Comparison of ENCODE assay signal across 9 cellular contexts in the genomic region with DNA sequence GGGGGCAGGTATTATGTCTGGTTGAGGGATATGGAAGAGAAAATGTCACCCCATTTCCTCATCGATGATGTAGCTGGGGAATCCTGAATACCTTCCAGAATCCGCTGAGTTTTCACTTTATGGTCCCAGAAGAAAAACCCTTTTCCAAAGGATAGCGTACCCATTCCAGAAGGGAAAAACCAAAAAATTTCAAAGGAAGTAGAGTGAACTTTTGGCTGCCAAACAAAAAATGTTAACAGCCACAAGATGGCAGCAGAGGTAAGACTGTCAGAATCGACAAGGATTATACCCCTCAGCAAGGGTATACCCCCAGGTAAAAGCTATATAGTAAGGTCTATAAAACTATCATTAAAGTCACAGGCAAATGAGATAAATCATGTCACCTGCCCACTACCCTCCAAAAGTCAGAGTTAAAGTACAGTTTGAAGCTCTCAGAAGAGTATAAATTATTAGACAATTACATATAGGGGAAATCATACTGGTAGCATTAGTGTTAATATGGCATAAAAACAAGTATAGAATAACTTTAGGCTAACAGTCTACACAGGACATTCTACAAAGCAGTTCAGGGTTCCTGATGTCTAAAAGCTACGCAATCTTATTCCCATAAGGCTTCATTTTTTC. TPM values are rescaled to one million over a fixed set of nuclear protein-coding genes. Genes with fewer than 3 reads are reported as not detected.
DNase-seq lines count a peak whose midpoint lies in the region; ATAC-seq, FAIRE-seq and TF ChIP-seq lines count a peak whose summit lies in the region.
"Had no signal": no experiment of that assay in that cellular context is flagged by ENCODE, and none has a peak within 500 bp of the region (broad histone marks: within the 10 kb centered on the region; RNA-seq: fewer than 3 reads in every experiment).

No MANE protein-coding gene starts in this region.

- H3K27ac ChIP-seq in 22Rv1, result peak overlapping the region; percentile 17; the same call in 1 of the 2 replicates
- H3K27ac ChIP-seq: SJCRH30 had no signal

- no peak for TF ChIP-seq POLR2A in GM12891 (IDR thresholded peaks at IDR 0.05; ENCODE audit: low read depth, low read length)

- peak; percentile 81 for TF ChIP-seq CTCF in 22Rv1 (IDR thresholded peaks at IDR 0.05)

- no peak for DNase-seq in GM12891 (ENCODE audit: insufficient read length, low spot score)
- no peak for DNase-seq in left lobe of liver (ENCODE audit: low spot score)
- DNase-seq in mesenteric fat pad (ENCODE audit: low spot score), result no peak
- no peak for DNase-seq in HuH-7 (ENCODE audit: low spot score)
- DNase-seq in NCI-H1436 treated with DMSO at 0.1 percent for 48 hours (lab: John Stamatoyannopoulos, UW), result no peak
- DNase-seq in DMS114 treated with DMSO at 0.1 percent for 48 hours (lab: John Stamatoyannopoulos, UW; ENCODE audit: unreplicated experiment), result no peak

- no peaks in the 10 kb centered on the region for H3K9me3 Mint-ChIP-seq in activated T-helper 17 cell treated with anti-CD3 and anti-CD28 coated beads, Interleukin-2, amount 50 U/mL, for 72 hours

- no peak overlapping the region for H3K4me3 Mint-ChIP-seq in activated T-helper 17 cell treated with anti-CD3 and anti-CD28 coated beads, Interleukin-2, amount 50 U/mL, for 72 hours

- H3K27ac Mint-ChIP-seq in activated T-helper 17 cell treated with anti-CD3 and anti-CD28 coated beads, Interleukin-2, amount 50 U/mL, for 72 hours, result peak overlapping the region; percentile 17

- peak; percentile 45 for ATAC-seq in activated T-helper 17 cell treated with anti-CD3 and anti-CD28 coated beads, Interleukin-2, amount 50 U/mL, for 72 hours (replicated peaks)
- peak; percentile 66 for ATAC-seq in left lobe of liver

- FAIRE-seq in GM12891 (lab: Jason Lieb, UNC), result peak; percentile 56

- H3K36me3 Mint-ChIP-seq in activated T-helper 17 cell treated with anti-CD3 and anti-CD28 coated beads, Interleukin-2, amount 50 U/mL, for 72 hours (ENCODE audit: low read depth), result peaks cover 100% of the 10 kb centered on the region

- H3K27me3 Mint-ChIP-seq in activated T-helper 17 cell treated with anti-CD3 and anti-CD28 coated beads, Interleukin-2, amount 50 U/mL, for 72 hours, result no peaks in the 10 kb centered on the region

- H3K4me1 Mint-ChIP-seq in activated T-helper 17 cell treated with anti-CD3 and anti-CD28 coated beads, Interleukin-2, amount 50 U/mL, for 72 hours, result peaks cover 4% of the 10 kb centered on the region

TF ChIP-seq in GM12891, 5 proteins besides CTCF, POLR2A, EP300 and RAD21:
- TF ChIP-seq SPI1 (IDR thresholded peaks at IDR 0.05; ENCODE audit: low read depth, low read length), result no peak
- TF ChIP-seq TAF1 (IDR thresholded peaks at IDR 0.05; ENCODE audit: low read depth, low read length), result no peak
- TF ChIP-seq PAX5 (IDR thresholded peaks at IDR 0.05; ENCODE audit: insufficient read depth, low read length, severe bottlenecking), result no peak
- no peak for TF ChIP-seq POU2F2 (IDR thresholded peaks at IDR 0.05; ENCODE audit: low read depth, low read length)
- no peak for TF ChIP-seq POLR2AphosphoS5 (IDR thresholded peaks at IDR 0.05; ENCODE audit: low read depth, low read length)

RNA-seq across cellular contexts. Expression of a gene that starts 18.0 kb away (rescaled TPM):
- polyA plus RNA-seq in GM12891 (2012; ENCODE audit: low read depth, missing spikeins), result 77.2 TPM
- 100 to 1,000 TPM; 187 to 214 TPM for total RNA-seq in activated T-helper 17 cell treated with anti-CD3 and anti-CD28 coated beads, Interleukin-2, amount 50 U/mL, for 72 hours
- 48.2 TPM for total RNA-seq in left lobe of liver
- 137 TPM for total RNA-seq in mesenteric fat pad

RNA-seq across cellular contexts. Expression of a gene that starts 18.4 kb away (rescaled TPM):
- polyA plus RNA-seq in GM12891 (2012; ENCODE audit: low read depth, missing spikeins), result 31.5 TPM
- total RNA-seq in activated T-helper 17 cell treated with anti-CD3 and anti-CD28 coated beads, Interleukin-2, amount 50 U/mL, for 72 hours, result 10 to 100 TPM; 40.3 to 53.4 TPM
- total RNA-seq in left lobe of liver (14.4 TPM), mesenteric fat pad (50.5 TPM)

RNA-seq across cellular contexts. Expression of a gene that starts 19.6 kb away (rescaled TPM):
- polyA plus RNA-seq in GM12891 (2012; ENCODE audit: low read depth, missing spikeins), result 1.1 TPM
- under 1 TPM; 0.48 TPM for total RNA-seq in activated T-helper 17 cell treated with anti-CD3 and anti-CD28 coated beads, Interleukin-2, amount 50 U/mL, for 72 hours
- total RNA-seq in left lobe of liver (0.43 TPM), mesenteric fat pad (2.4 TPM)

RNA-seq across cellular contexts. Expression of a gene that starts 27.9 kb away (rescaled TPM):
- not detected for polyA plus RNA-seq in GM12891 (2012; ENCODE audit: low read depth, missing spikeins)
- not detected for total RNA-seq in activated T-helper 17 cell treated with anti-CD3 and anti-CD28 coated beads, Interleukin-2, amount 50 U/mL, for 72 hours
- total RNA-seq in left lobe of liver (not detected), mesenteric fat pad (not detected)
- total RNA-seq: SJCRH30 had no signal

RNA-seq across cellular contexts. Expression of a gene that starts 34.9 kb away (rescaled TPM):
- not detected for polyA plus RNA-seq in GM12891 (2012; ENCODE audit: low read depth, missing spikeins)
- not detected for total RNA-seq in activated T-helper 17 cell treated with anti-CD3 and anti-CD28 coated beads, Interleukin-2, amount 50 U/mL, for 72 hours
- not detected for total RNA-seq in left lobe of liver
- total RNA-seq in mesenteric fat pad, result not detected
- total RNA-seq: SJCRH30 had no signal
